ENCODE assay signal across 22 cellular contexts in genomic region chr1:119909890-119910596, GRCh38. TPM values are rescaled to one million over a fixed set of nuclear protein-coding genes. Genes with fewer than 3 reads are reported as not detected.
DNase-seq lines count a peak whose midpoint lies in the region; ATAC-seq and TF ChIP-seq lines count a peak whose summit lies in the region.
"Had no signal": no experiment of that assay in that cellular context is flagged by ENCODE, and none has a peak within 500 bp of the region (broad histone marks: within the 10 kb centered on the region; RNA-seq: fewer than 3 reads in every experiment).

No MANE protein-coding gene starts in this region.

- peak overlapping the region; percentile 55 for H3K4me3 Mint-ChIP-seq in activated naive CD8-positive, alpha-beta T cell treated with anti-CD3 and anti-CD28 coated beads, Interleukin-2, amount 10 ng/mL, durations not matched to agents 7 days and 5 days
- no peak overlapping the region for H3K4me3 Mint-ChIP-seq in activated naive CD8-positive, alpha-beta T cell treated with anti-CD3 and anti-CD28 coated beads for 36 hours

- 74% methylated on average over 8 of the region's 9 CpGs for WGBS in esophagus muscularis mucosa
- 64 to 69% (median 68%) methylated on average over 9 of the region's 9 CpGs for WGBS in psoas muscle, 3 donors

- intact Hi-C loops in esophagus muscularis mucosa (cut with DNase I) (no loop called here), psoas muscle (cut with DNase I) (no loop called here)

- DNase-seq in activated naive CD8-positive, alpha-beta T cell treated with anti-CD3 and anti-CD28 coated beads, Interleukin-2, amount 10 ng/mL, durations not matched to agents 7 days and 5 days = no peak
- DNase-seq in activated naive CD8-positive, alpha-beta T cell treated with anti-CD3 and anti-CD28 coated beads for 36 hours = no peak
- DNase-seq in esophagus muscularis mucosa (ENCODE audit: extremely low spot score) (peak; percentile 55), psoas muscle (no peak), ecto neural progenitor cell (ENCODE audit: low spot score) (no peak)
- DNase-seq: CD4-positive, CD25-positive, alpha-beta regulatory T cell; GM23248; Kasumi-1; MG63; NCI-H1092; NCI-H1436 treated with DMSO at 0.1 percent for 48 hours; NCI-H2029; NCI-H2227 treated with DMSO at 0.1 percent for 48 hours; NCI-H524; NCI-H774; Peyer's patch had no signal

- POLR2A ChIA-PET in activated naive CD8-positive, alpha-beta T cell treated with anti-CD3 and anti-CD28 coated beads, Interleukin-2, amount 10 ng/mL, durations not matched to agents 7 days and 5 days (lab: Charles Lee) = interaction anchor here (1.0 kb wide), 1 partner anchor 16 kb away, joined by 3 read pairs; no protein-coding TSS in a partner anchor
- POLR2A ChIA-PET in HEK293 (lab: Yijun Ruan, JAX) = no interaction called here

- H3K4me3 ChIP-seq in HEK293 (ENCODE audit: low read depth, low read length) (no peak overlapping the region), esophagus muscularis mucosa (no peak overlapping the region), psoas muscle (no peak overlapping the region)
- H3K4me3 ChIP-seq: GM23248, MG63, Peyer's patch had no signal

- H3K9me3 ChIP-seq in HEK293 (ENCODE audit: control insufficient read depth, insufficient read depth, low read depth, low read length) (no peaks in the 10 kb centered on the region), esophagus muscularis mucosa (no peaks in the 10 kb centered on the region), psoas muscle (no peaks in the 10 kb centered on the region)
- H3K9me3 ChIP-seq: Peyer's patch had no signal

- H3K36me3 ChIP-seq in HEK293 (ENCODE audit: control insufficient read depth in 2 of 2, insufficient read depth in 1 of 2, low read length in 2 of 2) (peaks cover under 1 to 28% of the 10 kb centered on the region in 2 experiments; a peak in 1 of 3 replicates), esophagus muscularis mucosa (peaks cover 8 to 24% (median 19%) of the 10 kb centered on the region in 4 donors), psoas muscle (ENCODE audit: insufficient read depth in 1 of 2, low read depth in 1 of 2) (peaks cover 2 to 29% of the 10 kb centered on the region in 2 donors)

- peak overlapping the region; percentile 66 for H3K27ac Mint-ChIP-seq in activated naive CD8-positive, alpha-beta T cell treated with anti-CD3 and anti-CD28 coated beads, Interleukin-2, amount 10 ng/mL, durations not matched to agents 7 days and 5 days
- no peak overlapping the region for H3K27ac Mint-ChIP-seq in activated naive CD8-positive, alpha-beta T cell treated with anti-CD3 and anti-CD28 coated beads for 36 hours
- H3K27ac Mint-ChIP-seq: CD4-positive, CD25-positive, alpha-beta regulatory T cell had no signal

- H3K36me3 Mint-ChIP-seq in activated naive CD8-positive, alpha-beta T cell treated with anti-CD3 and anti-CD28 coated beads, Interleukin-2, amount 10 ng/mL, durations not matched to agents 7 days and 5 days = peaks cover 41% of the 10 kb centered on the region
- H3K36me3 Mint-ChIP-seq in activated naive CD8-positive, alpha-beta T cell treated with anti-CD3 and anti-CD28 coated beads for 36 hours = peaks cover 3% of the 10 kb centered on the region

- H3K27me3 Mint-ChIP-seq in activated naive CD8-positive, alpha-beta T cell treated with anti-CD3 and anti-CD28 coated beads, Interleukin-2, amount 10 ng/mL, durations not matched to agents 7 days and 5 days = peaks cover 12% of the 10 kb centered on the region
- peaks cover 9% of the 10 kb centered on the region for H3K27me3 Mint-ChIP-seq in activated naive CD8-positive, alpha-beta T cell treated with anti-CD3 and anti-CD28 coated beads for 36 hours

- ATAC-seq in activated naive CD8-positive, alpha-beta T cell treated with anti-CD3 and anti-CD28 coated beads, Interleukin-2, amount 10 ng/mL, durations not matched to agents 7 days and 5 days (ENCODE audit: low read depth) = no peak
- ATAC-seq in HG02870 (IDR thresholded peaks at IDR 0.05; ENCODE audit: unreplicated experiment) = no peak
- no peak for ATAC-seq in psoas muscle
- ATAC-seq: HCT116, SK-N-SH treated with all-trans-retinoic acid at 6 μM for 48 hours had no signal

- CTCF ChIA-PET in HEK293 (lab: Yijun Ruan, JAX) = interaction anchor here (1.0 kb wide), 1 partner anchor 56 kb away, joined by 7 read pairs; no protein-coding TSS in a partner anchor

- H3K27ac ChIP-seq in HEK293 (ENCODE audit: extremely low read depth, low read depth, low read length) (no peak overlapping the region), esophagus muscularis mucosa (replicated peaks in 1 of 4) (no peak overlapping the region), psoas muscle (no peak overlapping the region)
- H3K27ac ChIP-seq: GM23248, Peyer's patch had no signal

- TF ChIP-seq EP300 in esophagus muscularis mucosa (IDR thresholded peaks at IDR 0.05) = no peak

- TF ChIP-seq CTCF in HEK293 (tag by site-specific recombination; IDR thresholded peaks at IDR 0.05) (no peak), esophagus muscularis mucosa (IDR thresholded peaks at IDR 0.05) (no peak), psoas muscle (IDR thresholded peaks at IDR 0.05) (no peak)

- H3K27me3 ChIP-seq in esophagus muscularis mucosa (no peaks in the 10 kb centered on the region), psoas muscle (ENCODE audit: insufficient read depth in 3 of 3, low read length in 2 of 3) (no peaks in the 10 kb centered on the region)
- H3K27me3 ChIP-seq: MG63, Peyer's patch had no signal

- no peak for TF ChIP-seq POLR2A in esophagus muscularis mucosa (IDR thresholded peaks at IDR 0.05; ENCODE audit: low read depth)

- H3K4me1 Mint-ChIP-seq in activated naive CD8-positive, alpha-beta T cell treated with anti-CD3 and anti-CD28 coated beads, Interleukin-2, amount 10 ng/mL, durations not matched to agents 7 days and 5 days = peaks cover 12% of the 10 kb centered on the region
- H3K4me1 Mint-ChIP-seq in activated naive CD8-positive, alpha-beta T cell treated with anti-CD3 and anti-CD28 coated beads for 36 hours = no peaks in the 10 kb centered on the region
- H3K4me1 Mint-ChIP-seq: CD4-positive, CD25-positive, alpha-beta regulatory T cell had no signal

- H3K4me1 ChIP-seq in HEK293 (ENCODE audit: control insufficient read depth, insufficient read depth, low read length) (no peaks in the 10 kb centered on the region), esophagus muscularis mucosa (peaks cover 0 to 6% (median 4%) of the 10 kb centered on the region in 4 donors), psoas muscle (no peaks in the 10 kb centered on the region)
- H3K4me1 ChIP-seq: Peyer's patch had no signal

- peaks cover 7% of the 10 kb centered on the region for H3K9me3 Mint-ChIP-seq in activated naive CD8-positive, alpha-beta T cell treated with anti-CD3 and anti-CD28 coated beads, Interleukin-2, amount 10 ng/mL, durations not matched to agents 7 days and 5 days
- H3K9me3 Mint-ChIP-seq in activated naive CD8-positive, alpha-beta T cell treated with anti-CD3 and anti-CD28 coated beads for 36 hours = peaks cover 7% of the 10 kb centered on the region

TF ChIP-seq in HEK293, 187 proteins besides CTCF, POLR2A, EP300 and RAD21:
- TF ChIP-seq ZBTB7A (tag by site-specific recombination; IDR thresholded peaks at IDR 0.05; ENCODE audit: low read depth) (no peak), ZIC2 (tag by site-specific recombination; IDR thresholded peaks at IDR 0.05) (peak; percentile 87)
TF ChIP-seq in HEK293: peak in this region for 1.

RNA-seq across cellular contexts. Expression of gene ADAM30, which starts 13.7 kb away (rescaled TPM):
- total RNA-seq in activated naive CD8-positive, alpha-beta T cell treated with anti-CD3 and anti-CD28 coated beads, Interleukin-2, amount 10 ng/mL, durations not matched to agents 7 days and 5 days = not detected
- total RNA-seq in activated naive CD8-positive, alpha-beta T cell treated with anti-CD3 and anti-CD28 coated beads for 36 hours = not detected
- total RNA-seq in esophagus muscularis mucosa (not detected), psoas muscle (not detected)
- not detected for polyA plus RNA-seq in psoas muscle
- total RNA-seq: CD4-positive, CD25-positive, alpha-beta regulatory T cell; GM23248; OCI-LY7; Peyer's patch had no signal
- polyA plus RNA-seq: BJ; CD4-positive, CD25-positive, alpha-beta regulatory T cell; GM23248 had no signal
